2 cellular contexts compared by ENCODE assay signal in genomic region chr16:66547101-66547989, GRCh38.
TF ChIP-seq lines count a peak whose summit lies in the region.

No MANE protein-coding gene starts in this region.

TF ChIP-seq in HEK293T, 16 proteins besides CTCF, POLR2A, EP300 and RAD21:
- TF ChIP-seq FOXM1 (IDR thresholded peaks at IDR 0.05; ENCODE audit: borderline replicate concordance): no peak
- no peak for TF ChIP-seq FOXK2 (IDR thresholded peaks at IDR 0.05)
- TF ChIP-seq ARNT (IDR thresholded peaks at IDR 0.05): no peak
- TF ChIP-seq TARDBP (IDR thresholded peaks at IDR 0.05): no peak
- TF ChIP-seq BHLHE40 (IDR thresholded peaks at IDR 0.05; ENCODE audit: borderline replicate concordance): no peak
- no peak for TF ChIP-seq ELF4 (IDR thresholded peaks at IDR 0.05)
- no peak for TF ChIP-seq ZNF384 (IDR thresholded peaks at IDR 0.05)
- no peak for TF ChIP-seq SUZ12 (IDR thresholded peaks at IDR 0.05)
- no peak for TF ChIP-seq FOXA1 (IDR thresholded peaks at IDR 0.05)
- TF ChIP-seq L3MBTL2 (conservative IDR thresholded peaks at IDR 0.05): no peak
- TF ChIP-seq CTBP1 (IDR thresholded peaks at IDR 0.05; ENCODE audit: borderline replicate concordance): no peak
- TF ChIP-seq NFRKB (IDR thresholded peaks at IDR 0.05): no peak
- TF ChIP-seq SP1 (IDR thresholded peaks at IDR 0.05): no peak
- TF ChIP-seq HDGF (IDR thresholded peaks at IDR 0.05; ENCODE audit: borderline replicate concordance): no peak
- TF ChIP-seq PKNOX1 (IDR thresholded peaks at IDR 0.05): no peak
- TF ChIP-seq LEF1 (IDR thresholded peaks at IDR 0.05; ENCODE audit: borderline replicate concordance): no peak

TF ChIP-seq in SK-N-SH treated with all-trans-retinoic acid at 6 μM for 48 hours, 23 proteins besides CTCF, POLR2A, EP300 and RAD21:
- TF ChIP-seq TOX (CRISPR knock-in tag; IDR thresholded peaks at IDR 0.05; ENCODE audit: borderline replicate concordance): no peak
- no peak for TF ChIP-seq CSDC2 (CRISPR knock-in tag; IDR thresholded peaks at IDR 0.05)
- TF ChIP-seq SNAI2 (CRISPR knock-in tag; IDR thresholded peaks at IDR 0.05): no peak
- no peak for TF ChIP-seq RARB (CRISPR knock-in tag; IDR thresholded peaks at IDR 0.05)
- no peak for TF ChIP-seq PATZ1 (CRISPR knock-in tag; IDR thresholded peaks at IDR 0.05; ENCODE audit: borderline replicate concordance)
- no peak for TF ChIP-seq CREB5 (CRISPR knock-in tag; IDR thresholded peaks at IDR 0.05; ENCODE audit: low read depth)
- no peak for TF ChIP-seq GLIS3 (CRISPR knock-in tag; IDR thresholded peaks at IDR 0.05)
- no peak for TF ChIP-seq OSR1 (CRISPR knock-in tag; IDR thresholded peaks at IDR 0.05)
- no peak for TF ChIP-seq TCF4 (CRISPR knock-in tag; IDR thresholded peaks at IDR 0.05; ENCODE audit: borderline replicate concordance)
- TF ChIP-seq CSRNP3 (CRISPR knock-in tag; IDR thresholded peaks at IDR 0.05): no peak
- no peak for TF ChIP-seq ISL1 (CRISPR knock-in tag; IDR thresholded peaks at IDR 0.05)
